ENCODE assay signal across 8 cellular contexts in genomic region chr1:101238041-101238515, GRCh38. TPM values are rescaled to one million over a fixed set of nuclear protein-coding genes. Genes with fewer than 3 reads are reported as not detected.
DNase-seq lines count a peak whose midpoint lies in the region; ATAC-seq and TF ChIP-seq lines count a peak whose summit lies in the region.

No MANE protein-coding gene starts in this region.

- H3K36me3 ChIP-seq in ACC112 (ENCODE audit: insufficient read depth, low read length) (no peaks in the 10 kb centered on the region), spleen (peaks cover 0 to 43% (median 13%) of the 10 kb centered on the region in 6 donors)

- DNase-seq in HFF-Myc (ENCODE audit: extremely low read depth, low read depth) (no peak), activated T-cell treated with anti-CD3 and anti-CD28 coated beads for 1 hour (ENCODE audit: low read depth) (peak; percentile 39), fibroblast of the aortic adventitia (ENCODE audit: low read depth) (no peak), spleen (peak; percentile 93), GDM1 (lab: John Stamatoyannopoulos, UW) (no peak), dedifferentiated amniotic fluid mesenchymal stem cell (ENCODE audit: extremely low spot score) (no peak)

- H3K27me3 ChIP-seq in ACC112 (ENCODE audit: insufficient read depth, low read length), result no peaks in the 10 kb centered on the region
- H3K27me3 ChIP-seq in spleen (replicated peaks in 1 of 7), result peaks cover 0 to 34% (median 0%) of the 10 kb centered on the region in 7 donors

- no peaks in the 10 kb centered on the region for H3K9me3 ChIP-seq in spleen

- H3K4me1 ChIP-seq in ACC112 (ENCODE audit: control insufficient read depth, insufficient read depth, low read length, unreplicated experiment) (peaks cover 10% of the 10 kb centered on the region), spleen (peaks cover 6 to 99% (median 75%) of the 10 kb centered on the region in 6 donors)

- TF ChIP-seq CTCF in HFF-Myc (IDR thresholded peaks at IDR 0.05; ENCODE audit: low read depth, low read length, missing control alignments), result no peak
- TF ChIP-seq CTCF in fibroblast of the aortic adventitia (IDR thresholded peaks at IDR 0.05; ENCODE audit: insufficient read depth, low read length), result no peak
- no peak for TF ChIP-seq CTCF in spleen (IDR thresholded peaks at IDR 0.05 in 8 of 11, conservative IDR thresholded peaks at IDR 0.05 in 3 of 11)

- H3K4me3 ChIP-seq in ACC112 (ENCODE audit: low read depth, low read length), result peak overlapping the region; percentile 88
- peak overlapping the region; percentile 19; the same call in 1 of the 2 replicates for H3K4me3 ChIP-seq in HFF-Myc (replicated peaks; ENCODE audit: low read depth, low read length)
- H3K4me3 ChIP-seq in fibroblast of the aortic adventitia (ENCODE audit: low read depth, low read length), result peak overlapping the region; percentile 53
- H3K4me3 ChIP-seq in spleen, result peak overlapping the region; percentile 54 to 90 (median 66)

- H3K79me2 ChIP-seq in ACC112 (ENCODE audit: control insufficient read depth, insufficient read depth, low read length, unreplicated experiment), result no peaks in the 10 kb centered on the region

- no peak for TF ChIP-seq POLR2A in spleen (IDR thresholded peaks at IDR 0.05)

- intact Hi-C loops in spleen (cut with DNase I; ENCODE audit: low total_unique reads), result no loop called here

- ATAC-seq in HG02973 (IDR thresholded peaks at IDR 0.05; ENCODE audit: unreplicated experiment), result no peak

- WGBS in spleen, 5 donors, result 4 to 8% (median 6%) methylated on average over 13 of the region's 13 CpGs

- no peak overlapping the region for H3K27ac ChIP-seq in ACC112 (ENCODE audit: low read depth, low read length)
- peak overlapping the region; percentile 80 to 99 (median 94) for H3K27ac ChIP-seq in spleen

- peak overlapping the region; percentile 34 for H2AFZ ChIP-seq in ACC112 (ENCODE audit: low read length, unreplicated experiment)

RNA-seq across cellular contexts. Expression of gene S1PR1, which starts 1.3 kb away (rescaled TPM):
- total RNA-seq in fibroblast of the aortic adventitia (ENCODE audit: low replicate concordance), result 2.8 and 5.5 TPM in 2 replicates
- 100 to 1,000 TPM in 6 of 7 donors, 10 to 100 TPM in 1; 83.9 to 219 (median 158) TPM for total RNA-seq in spleen
- 10 to 100 TPM; 42.5 to 53.9 (median 45.4) TPM for polyA plus RNA-seq in spleen

Comparison
In these comparisons a context has a peak if more than half of its experiments do, and no peak if none do; other contexts are left out.
1. H3K4me3 ChIP-seq: peak in every context shown above with its lines; median percentile 88 in ACC112; 66 in spleen; 53 in fibroblast of the aortic adventitia; 19 in HFF-Myc.
2. DNase-seq: peak in activated T-cell treated with anti-CD3 and anti-CD28 coated beads for 1 hour (single experiment) and spleen (single experiment); none in HFF-Myc (single experiment), fibroblast of the aortic adventitia (single experiment), GDM1 (single experiment) and dedifferentiated amniotic fluid mesenchymal stem cell (single experiment).
3. RNA of gene S1PR1, which starts 1.3 kb away (total RNA-seq): 83.9 to 219 TPM in spleen; 2.8 to 5.5 TPM in fibroblast of the aortic adventitia; every median in the first group is over 10 times any median in the second.